8 cellular contexts compared by ENCODE assay signal in the genomic region with DNA sequence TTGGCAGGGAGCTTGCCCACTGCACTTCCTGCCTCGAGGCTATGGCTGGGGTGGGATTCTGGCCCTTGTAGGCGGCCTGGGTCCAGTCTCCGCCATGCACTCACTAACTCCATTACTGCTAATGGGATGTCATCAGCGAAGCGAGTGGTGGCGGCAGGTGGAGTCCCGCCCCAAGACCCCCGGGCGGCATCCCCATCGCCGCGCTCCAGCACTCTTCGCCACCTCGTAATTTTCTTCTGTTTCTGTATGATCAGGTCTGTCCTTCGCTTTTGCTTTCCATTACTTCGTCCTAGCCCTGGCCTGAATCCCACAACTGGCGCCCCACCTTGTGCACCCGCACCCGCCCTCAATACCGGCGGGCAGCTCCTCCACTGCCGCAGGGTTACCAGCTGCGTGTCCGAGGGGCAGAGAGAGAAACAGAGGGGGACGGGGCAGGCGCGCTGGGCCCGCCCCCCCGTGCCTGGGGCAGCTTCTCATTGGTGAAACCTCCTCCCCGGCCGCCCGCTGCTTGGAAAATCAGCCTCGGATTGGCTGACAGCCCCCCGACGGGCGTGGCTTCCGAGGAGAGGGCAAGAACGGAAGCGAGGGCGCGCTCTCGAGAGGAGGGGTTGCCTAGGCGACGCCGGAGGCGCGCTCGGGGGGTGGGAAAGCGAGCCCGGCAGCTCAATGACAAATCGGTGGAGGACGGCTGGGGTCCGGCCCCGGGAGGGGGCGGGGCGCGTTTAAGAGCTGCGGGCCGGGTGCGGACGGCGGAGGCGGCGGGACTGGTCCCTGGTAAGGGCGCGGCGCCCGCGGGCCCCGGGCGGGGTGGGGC. TPM values are rescaled to one million over a fixed set of nuclear protein-coding genes. Genes with fewer than 3 reads are reported as not detected.
DNase-seq lines count a peak whose midpoint lies in the region; ATAC-seq and TF ChIP-seq lines count a peak whose summit lies in the region.

A gene with protein sequence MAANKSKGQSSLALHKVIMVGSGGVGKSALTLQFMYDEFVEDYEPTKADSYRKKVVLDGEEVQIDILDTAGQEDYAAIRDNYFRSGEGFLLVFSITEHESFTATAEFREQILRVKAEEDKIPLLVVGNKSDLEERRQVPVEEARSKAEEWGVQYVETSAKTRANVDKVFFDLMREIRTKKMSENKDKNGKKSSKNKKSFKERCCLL (plus strand): TSS at position 646 of the 814 bp plus-strand sequence. CDS start 25,813 bp downstream, outside the sequence.

- H3K27me3 ChIP-seq in CD8-positive, alpha-beta T cell (ENCODE audit: insufficient read depth, low read length), result no peaks in the 10 kb centered on the region
- H3K27me3 ChIP-seq in lung (ENCODE audit: control insufficient read depth, insufficient read depth), result no peaks in the 10 kb centered on the region

- TF ChIP-seq CTCF in CD8-positive, alpha-beta T cell (IDR thresholded peaks at IDR 0.05), result no peak
- TF ChIP-seq CTCF in lung (IDR thresholded peaks at IDR 0.05; ENCODE audit: control extremely low read depth, extremely low read depth), result no peak

- POLR2A ChIA-PET in CD8-positive, alpha-beta T cell (lab: Charles Lee), result interaction anchor here (0.7 to 2.3 kb wide), 7 partner anchors 20 to 76 kb away, joined by 3 to 14 read pairs (median 4); a partner anchor contains a TSS

- H3K4me1 Mint-ChIP-seq in CD8-positive, alpha-beta T cell (ENCODE audit: low read depth), result peaks cover 34% of the 10 kb centered on the region

- peak; percentile 96 to 99 (median 99) for DNase-seq in CD8-positive, alpha-beta T cell
- DNase-seq in HS-27A (ENCODE audit: low read depth), result peak; percentile 98
- DNase-seq in NK-92 (lab: John Stamatoyannopoulos, UW; ENCODE audit: unreplicated experiment), result peak; percentile 70
- peak; percentile 98 to 99 for DNase-seq in activated CD8-positive, alpha-beta memory T cell treated with anti-CD3 and anti-CD28 coated beads for 1 hour (ENCODE audit: extremely low read depth in 1 of 2, low read depth in 1 of 2)
- DNase-seq in effector CD4-positive, alpha-beta T cell, result peak; percentile 99
- DNase-seq in lung (ENCODE audit: low spot score), result peak; percentile 100
- peak; percentile 95 to 98 (median 98) for DNase-seq in stimulated activated CD4-positive, alpha-beta T cell treated with anti-CD3 and anti-CD28 coated beads, TNF-alpha, amount 100 ng/mL, for 4 hours (ENCODE audit: low read depth in 3 of 3)

- 1% methylated on average over 56 to 71 of the region's 71 CpGs for WGBS in lung, 2 donors

- peaks cover 15% of the 10 kb centered on the region for H3K36me3 Mint-ChIP-seq in CD8-positive, alpha-beta T cell

- H3K27ac ChIP-seq in CD8-positive, alpha-beta T cell (ENCODE audit: low read depth, low read length), result peak within 1 kb of the TSS; percentile 85
- H3K27ac ChIP-seq in lung (ENCODE audit: low read depth in 1 of 2, low read length in 1 of 2), result peak within 1 kb of the TSS; percentile 96 to 97

- H3K9me3 ChIP-seq in CD8-positive, alpha-beta T cell (ENCODE audit: low read length), result no peaks in the 10 kb centered on the region
- no peaks in the 10 kb centered on the region for H3K9me3 ChIP-seq in lung (ENCODE audit: control insufficient read depth in 2 of 2, insufficient read depth in 1 of 2, low read length in 1 of 2)

- intact Hi-C loops in CD8-positive, alpha-beta T cell (cut with DNase I, micrococcal nuclease), result loop anchor here (1.0 to 10.0 kb wide), 10 partner anchors 20 to 885 kb away; a partner anchor contains a TSS

- peak; percentile 95 for ATAC-seq in CD8-positive, alpha-beta T cell
- ATAC-seq in GM19467 (IDR thresholded peaks at IDR 0.05; ENCODE audit: unreplicated experiment) (peak; percentile 94), lung (ENCODE audit: insufficient read depth, low FRiP score) (peak; percentile 92)

- CTCF ChIA-PET in CD8-positive, alpha-beta T cell (lab: Charles Lee), result interaction anchor here (1.4 to 2.1 kb wide), 3 partner anchors 76 to 499 kb away, joined by 5 to 8 read pairs (median 6); no protein-coding TSS in a partner anchor

- H3K4me1 ChIP-seq in CD8-positive, alpha-beta T cell (ENCODE audit: insufficient read depth, low read length), result peaks cover 18% of the 10 kb centered on the region
- peaks cover 7 to 9% of the 10 kb centered on the region in 2 donors for H3K4me1 ChIP-seq in lung (ENCODE audit: control insufficient read depth in 2 of 2, insufficient read depth in 2 of 2, low read length in 2 of 2)

- H3K27me3 Mint-ChIP-seq in CD8-positive, alpha-beta T cell (ENCODE audit: low read depth), result peaks cover 5% of the 10 kb centered on the region

- peak within 1 kb of the TSS; percentile 94 for H3K27ac Mint-ChIP-seq in CD8-positive, alpha-beta T cell

- peak within 1 kb of the TSS; percentile 100 for H3K4me3 ChIP-seq in CD8-positive, alpha-beta T cell (ENCODE audit: low read depth, low read length)
- H3K4me3 ChIP-seq in lung, result peak within 1 kb of the TSS; percentile 83

- H3K9me3 Mint-ChIP-seq in CD8-positive, alpha-beta T cell, result no peaks in the 10 kb centered on the region

- H3K36me3 ChIP-seq in CD8-positive, alpha-beta T cell (ENCODE audit: insufficient read depth, low read length), result no peaks in the 10 kb centered on the region
- no peaks in the 10 kb centered on the region for H3K36me3 ChIP-seq in lung (ENCODE audit: control insufficient read depth in 2 of 2, insufficient read depth in 2 of 2, low read length in 2 of 2)

- H3K4me3 Mint-ChIP-seq in CD8-positive, alpha-beta T cell, result peak within 1 kb of the TSS; percentile 99

RNA-seq across cellular contexts. Expression of the gene that starts here (rescaled TPM):
- total RNA-seq in CD8-positive, alpha-beta T cell, result 1 to 10 TPM; 3.1 to 3.2 TPM
- total RNA-seq in lung, result 100 to 1,000 TPM in 1 of 2 donors, 10 to 100 TPM in 1; 53.8 to 100 TPM
- 100 to 1,000 TPM in 1 of 2 donors, 10 to 100 TPM in 1; 34.6 to 111 TPM for polyA plus RNA-seq in lung

Comparison
In these comparisons a context has a peak if more than half of its experiments do, and no peak if none do; other contexts are left out.
1. Peak in every context shown above with its lines: DNase-seq, ATAC-seq, H3K4me3 ChIP-seq and H3K27ac ChIP-seq.
2. RNA of the gene that starts here (total RNA-seq): 53.8 to 100 TPM in lung; 3.1 to 3.2 TPM in CD8-positive, alpha-beta T cell; every median in the first group is over 10 times any median in the second.